8 cellular contexts compared by ENCODE assay signal in genomic region chr17:50903604-50904521, GRCh38. TPM values are rescaled to one million over a fixed set of nuclear protein-coding genes. Genes with fewer than 3 reads are reported as not detected.
DNase-seq lines count a peak whose midpoint lies in the region; ATAC-seq and TF ChIP-seq lines count a peak whose summit lies in the region.

No MANE protein-coding gene starts in this region.

- peak in 2 of 8 donors; percentile 3 for ATAC-seq in heart right ventricle
- ATAC-seq in HG03460 (IDR thresholded peaks at IDR 0.05; ENCODE audit: unreplicated experiment), result no peak

- no peaks in the 10 kb centered on the region for H3K27me3 ChIP-seq in heart right ventricle
- no peaks in the 10 kb centered on the region for H3K27me3 ChIP-seq in stomach

- TF ChIP-seq CTCF in heart right ventricle (IDR thresholded peaks at IDR 0.05) (no peak), stomach (IDR thresholded peaks at IDR 0.05) (no peak)

- H3K36me3 ChIP-seq in heart right ventricle (no peaks in the 10 kb centered on the region), stomach (no peaks in the 10 kb centered on the region)

- intact Hi-C loops in activated naive CD4-positive, alpha-beta T cell treated with anti-CD3 and anti-CD28 coated beads for 36 hours (cut with micrococcal nuclease), result loop anchor here (1.0 to 2.0 kb wide), 2 partner anchors 15 to 37 kb away; no protein-coding TSS in a partner anchor
- intact Hi-C loops in heart right ventricle (cut with DNase I) (loop anchor here in 2 of 10 donors (2.0 to 5.0 kb wide), 2 partner anchors 37 kb away; partner anchors contain the start of gene TOB1 (in 2 of the 2)), stomach (cut with DNase I; ENCODE audit: low total_unique reads) (no loop called here), head of caudate nucleus (cut with DNase I) (no loop called here)

- H3K27ac ChIP-seq in heart right ventricle, result peak overlapping the region; percentile 61 to 91 (median 86)
- peak overlapping the region; percentile 96 to 97 (median 97) for H3K27ac ChIP-seq in stomach

- H3K4me3 Mint-ChIP-seq in activated naive CD4-positive, alpha-beta T cell treated with anti-CD3 and anti-CD28 coated beads for 36 hours, result no peak overlapping the region
- H3K4me3 Mint-ChIP-seq in activated T-cell treated with anti-CD3 and anti-CD28 coated beads, Interleukin-2, amount 50 U/mL, for 24 hours, result peak overlapping the region; percentile 42

- H3K4me1 ChIP-seq in heart right ventricle, result peaks cover 8 to 37% (median 19%) of the 10 kb centered on the region in 9 donors
- peaks cover 55 to 69% (median 63%) of the 10 kb centered on the region in 4 donors for H3K4me1 ChIP-seq in stomach

- peak; percentile 59 for DNase-seq in activated naive CD4-positive, alpha-beta T cell treated with anti-CD3 and anti-CD28 coated beads for 36 hours
- no peak for DNase-seq in activated naive CD4-positive, alpha-beta T cell treated with anti-CD3 and anti-CD28 coated beads, Interleukin-2, amount 50 U/mL, for 16 hours
- DNase-seq in activated T-cell treated with anti-CD3 and anti-CD28 coated beads, Interleukin-2, amount 50 U/mL, for 24 hours, result no peak
- DNase-seq in heart right ventricle (no peak), stomach (no peak), islet precursor cell (no peak), head of caudate nucleus (no peak)

- WGBS in heart right ventricle, 2 donors, result 74 to 79% methylated on average over 10 of the region's 10 CpGs
- WGBS in stomach, 5 donors, result 35 to 50% (median 44%) methylated on average over 10 of the region's 10 CpGs

- H3K4me1 Mint-ChIP-seq in activated naive CD4-positive, alpha-beta T cell treated with anti-CD3 and anti-CD28 coated beads for 36 hours (ENCODE audit: low read depth), result peaks cover 51% of the 10 kb centered on the region
- peaks cover 50% of the 10 kb centered on the region for H3K4me1 Mint-ChIP-seq in activated T-cell treated with anti-CD3 and anti-CD28 coated beads, Interleukin-2, amount 50 U/mL, for 24 hours (ENCODE audit: low read depth)

- H3K27ac Mint-ChIP-seq in activated naive CD4-positive, alpha-beta T cell treated with anti-CD3 and anti-CD28 coated beads for 36 hours, result peak overlapping the region; percentile 68
- peak overlapping the region; percentile 91 for H3K27ac Mint-ChIP-seq in activated T-cell treated with anti-CD3 and anti-CD28 coated beads, Interleukin-2, amount 50 U/mL, for 24 hours

- TF ChIP-seq EP300 in stomach (IDR thresholded peaks at IDR 0.05), result no peak

- H3K4me3 ChIP-seq in heart right ventricle (no peak overlapping the region), stomach (peak overlapping the region in 1 of 4 donors; percentile 6)

- TF ChIP-seq POLR2A in stomach (IDR thresholded peaks at IDR 0.05), result peak in 1 of 4 donors; percentile 13

- H3K36me3 Mint-ChIP-seq in activated naive CD4-positive, alpha-beta T cell treated with anti-CD3 and anti-CD28 coated beads for 36 hours (ENCODE audit: low read depth), result no peaks in the 10 kb centered on the region
- no peaks in the 10 kb centered on the region for H3K36me3 Mint-ChIP-seq in activated T-cell treated with anti-CD3 and anti-CD28 coated beads, Interleukin-2, amount 50 U/mL, for 24 hours (ENCODE audit: low read depth)

- CTCF ChIA-PET in activated naive CD4-positive, alpha-beta T cell treated with anti-CD3 and anti-CD28 coated beads for 36 hours (lab: Charles Lee), result interaction anchor here (1.0 to 1.7 kb wide), 2 partner anchors 20 to 51 kb away, joined by 3 to 4 read pairs; no protein-coding TSS in a partner anchor

- no peaks in the 10 kb centered on the region for H3K27me3 Mint-ChIP-seq in activated naive CD4-positive, alpha-beta T cell treated with anti-CD3 and anti-CD28 coated beads for 36 hours (ENCODE audit: low read depth)
- no peaks in the 10 kb centered on the region for H3K27me3 Mint-ChIP-seq in activated T-cell treated with anti-CD3 and anti-CD28 coated beads, Interleukin-2, amount 50 U/mL, for 24 hours

- H3K9me3 ChIP-seq in heart right ventricle (no peaks in the 10 kb centered on the region), stomach (no peaks in the 10 kb centered on the region)

- H3K9me3 Mint-ChIP-seq in activated naive CD4-positive, alpha-beta T cell treated with anti-CD3 and anti-CD28 coated beads for 36 hours, result no peaks in the 10 kb centered on the region
- H3K9me3 Mint-ChIP-seq in activated T-cell treated with anti-CD3 and anti-CD28 coated beads, Interleukin-2, amount 50 U/mL, for 24 hours, result no peaks in the 10 kb centered on the region

RNA-seq across cellular contexts. Expression of gene TOB1, which starts 37.7 kb away (rescaled TPM):
- 10 to 100 TPM; 40.7 to 44.7 TPM for total RNA-seq in activated naive CD4-positive, alpha-beta T cell treated with anti-CD3 and anti-CD28 coated beads for 36 hours
- total RNA-seq in heart right ventricle (100 to 1,000 TPM in 6 of 10 donors, 10 to 100 TPM in 4; 54.7 to 134 (median 106) TPM), stomach (100 to 1,000 TPM in 3 of 5 donors, 10 to 100 TPM in 2; 69.4 to 346 (median 100) TPM)
- polyA plus RNA-seq in heart right ventricle (10 to 100 TPM; 15.6 to 31.7 TPM), stomach (10 to 100 TPM; 30.1 to 40.0 (median 39.9) TPM)
